8 cellular contexts compared by ENCODE assay signal in genomic region chr9:94945191-94946144, GRCh38.
A peak's percentile ranks its signal among the peaks of the same experiment; 100 is the strongest.
DNase-seq lines count a peak whose midpoint lies in the region; ATAC-seq, FAIRE-seq and TF ChIP-seq lines count a peak whose summit lies in the region.

No MANE protein-coding gene starts in this region.

- peaks cover 4 to 7% of the 10 kb centered on the region in 2 donors for H3K36me3 Mint-ChIP-seq in CD14-positive monocyte

- intact Hi-C loops in CD14-positive monocyte (cut with micrococcal nuclease) = no loop called here

- no peak overlapping the region for H3K4me3 Mint-ChIP-seq in CD14-positive monocyte

- TF ChIP-seq CTCF in astrocyte of the spinal cord (IDR thresholded peaks at IDR 0.05; ENCODE audit: low read depth, low read length) (no peak), D721Med (IDR thresholded peaks at IDR 0.05; ENCODE audit: insufficient read depth, missing control alignments) (no peak), CD14-positive monocyte (IDR thresholded peaks at IDR 0.05) (no peak)

- DNase-seq in HPDE6-E6E7 (ENCODE audit: extremely low spot score) (peak; percentile 55), astrocyte of the spinal cord (ENCODE audit: low read depth, low spot score) (peak; percentile 86), inferior parietal cortex (ENCODE audit: extremely low spot score) (peak; percentile 81), stromal cell of bone marrow (ENCODE audit: low read depth) (peak; percentile 82), D721Med (ENCODE audit: insufficient read length, low spot score) (no peak), HUDEP-2 (lab: John Stamatoyannopoulos, UW; ENCODE audit: unreplicated experiment in 76 of 76) (no peak), CD14-positive monocyte (ENCODE audit: low spot score) (no peak)

- no peaks in the 10 kb centered on the region for H3K27me3 Mint-ChIP-seq in CD14-positive monocyte (ENCODE audit: low read depth in 3 of 3)

- FAIRE-seq in D721Med (lab: Jason Lieb, UNC) = no peak

- ATAC-seq in HG02759 (IDR thresholded peaks at IDR 0.05; ENCODE audit: unreplicated experiment) = no peak

- H3K27ac Mint-ChIP-seq in CD14-positive monocyte = no peak overlapping the region

- in situ Hi-C loops in astrocyte of the spinal cord (cut with HindIII; ENCODE audit: low sequenced_read_pairs) = no loop called here

- peaks cover 0 to 2% (median 0%) of the 10 kb centered on the region in 7 donors for H3K9me3 Mint-ChIP-seq in CD14-positive monocyte

- H3K4me1 Mint-ChIP-seq in CD14-positive monocyte = no peaks in the 10 kb centered on the region

- H3K4me3 ChIP-seq in astrocyte of the spinal cord (ENCODE audit: low read depth, low read length) = no peak overlapping the region

Comparison
In these comparisons a context has a peak if more than half of its experiments do, and no peak if none do; other contexts are left out.
1. DNase-seq: peak in HPDE6-E6E7 (single experiment), astrocyte of the spinal cord (single experiment), inferior parietal cortex (single experiment) and stromal cell of bone marrow (single experiment); none in D721Med (single experiment), HUDEP-2 (0 of 76) and CD14-positive monocyte (single experiment).